Comparison of ENCODE assay signal across 21 cellular contexts in genomic region chr2:118307864-118308263, GRCh38.
DNase-seq lines count a peak whose midpoint lies in the region; ATAC-seq, FAIRE-seq and TF ChIP-seq lines count a peak whose summit lies in the region.
"Had no signal": no experiment of that assay in that cellular context is flagged by ENCODE, and none has a peak within 500 bp of the region (broad histone marks: within the 10 kb centered on the region; RNA-seq: fewer than 3 reads in every experiment).

No MANE protein-coding gene starts in this region.

- H3K14ac ChIP-seq in H1 (ENCODE audit: insufficient read length), result no peak overlapping the region

- no peak overlapping the region for H2BK15ac ChIP-seq in H1 (ENCODE audit: low read length)

- no peaks in the 10 kb centered on the region for H3K27me3 ChIP-seq in CD4-positive, CD25-positive, alpha-beta regulatory T cell (ENCODE audit: control insufficient read depth, insufficient read depth, low read length)
- peaks cover 0 to 3% (median 0%) of the 10 kb centered on the region in 4 experiments; a peak in 3 of 7 replicates for H3K27me3 ChIP-seq in H1 (replicated peaks in 1 of 4; ENCODE audit: control insufficient read depth in 3 of 4, extremely low read depth in 1 of 4, insufficient read depth in 3 of 4, low read length in 3 of 4)
- no peaks in the 10 kb centered on the region for H3K27me3 ChIP-seq in osteoblast (ENCODE audit: insufficient read depth, low read length)
- H3K27me3 ChIP-seq: BLaER1 had no signal

- no peaks in the 10 kb centered on the region for H3K36me3 Mint-ChIP-seq in CD4-positive, CD25-positive, alpha-beta regulatory T cell
- H3K36me3 Mint-ChIP-seq in T-helper 17 cell (ENCODE audit: low read depth), result no peaks in the 10 kb centered on the region
- H3K36me3 Mint-ChIP-seq: CD4-positive, alpha-beta memory T cell had no signal

- no peaks in the 10 kb centered on the region; the same call in 1 of the 2 replicates for H3K79me1 ChIP-seq in H1 (ENCODE audit: low read depth, low read length)

- no peak overlapping the region for H4K91ac ChIP-seq in H1 (replicated peaks; ENCODE audit: insufficient read length, low read length)

- H3K23me2 ChIP-seq in H1 (ENCODE audit: low read depth, low read length), result peaks cover 4% of the 10 kb centered on the region

- H3K27ac ChIP-seq in CD4-positive, CD25-positive, alpha-beta regulatory T cell (ENCODE audit: insufficient read depth, low read length, poor library complexity, severe bottlenecking), result no peak overlapping the region
- no peak overlapping the region for H3K27ac ChIP-seq in H1 (ENCODE audit: low read depth, low read length)
- H3K27ac ChIP-seq in osteoblast (ENCODE audit: low read depth, low read length), result no peak overlapping the region
- H3K27ac ChIP-seq: BLaER1, C4-2B had no signal

- WGBS in H1 (ENCODE audit: extremely low coverage in 1 of 2, insufficient coverage in 1 of 2, insufficient read length in 1 of 2, insufficient replicate concordance in 2 of 2, low coverage in 1 of 2, low lambda C conversion rate in 2 of 2, missing lambda C conversion rate in 1 of 2), 2 experiments, result 63% methylated on average over 2 of the region's 2 CpGs; no CpG with 5 or more reads in 1 of the 2 experiments

- ATAC-seq in CD4-positive, CD25-positive, alpha-beta regulatory T cell (ENCODE audit: low read depth in 2 of 2), result no peak
- ATAC-seq in T-helper 17 cell (no peak), HG02588 (IDR thresholded peaks at IDR 0.05; ENCODE audit: unreplicated experiment) (no peak)
- ATAC-seq in activated CD4-positive, CD25-positive, alpha-beta regulatory T cell treated with anti-CD3 and anti-CD28 coated beads, Interleukin-2, amount 50 U/mL, for 24 hours, result no peak

- H4K20me1 ChIP-seq in H1 (replicated peaks in 1 of 2; ENCODE audit: control insufficient read depth in 1 of 2, insufficient read depth in 2 of 2, low read length in 2 of 2), result no peaks in the 10 kb centered on the region
- H4K20me1 ChIP-seq in osteoblast (ENCODE audit: insufficient read depth, low read length), result no peaks in the 10 kb centered on the region
- H4K20me1 ChIP-seq: BLaER1 had no signal

- no peak overlapping the region for H3K9ac ChIP-seq in H1 (replicated peaks in 1 of 4; ENCODE audit: extremely low read depth in 1 of 4, low read depth in 3 of 4, low read length in 3 of 4)
- H3K9ac ChIP-seq: BLaER1 had no signal

- TF ChIP-seq EP300 in H1 (IDR thresholded peaks at IDR 0.05; ENCODE audit: borderline replicate concordance in 1 of 2, low read depth in 2 of 2, low read length in 2 of 2), result no peak

- no peak overlapping the region for H4K8ac ChIP-seq in H1 (ENCODE audit: extremely low read depth, insufficient read depth, low read length)

- no peak for TF ChIP-seq RAD21 in H1 (IDR thresholded peaks at IDR 0.05 in 1 of 2, conservative IDR thresholded peaks at IDR 0.05 in 1 of 2; ENCODE audit: low read depth in 2 of 2, low read length in 2 of 2)

- TF ChIP-seq POLR2A in H1 (IDR thresholded peaks at IDR 0.05; ENCODE audit: control extremely low read depth in 1 of 2, low read depth in 2 of 2, low read length in 2 of 2), result no peak

- H2BK20ac ChIP-seq in H1 (ENCODE audit: low read length), result no peak overlapping the region

- no peak overlapping the region for H4K5ac ChIP-seq in H1 (ENCODE audit: insufficient read length, low read depth, low read length)

- H2AFZ ChIP-seq in H1 (ENCODE audit: low read length), result no peak overlapping the region
- no peak overlapping the region for H2AFZ ChIP-seq in osteoblast (ENCODE audit: low read length)

- H3K27ac Mint-ChIP-seq in CD4-positive, CD25-positive, alpha-beta regulatory T cell, result peak overlapping the region in 1 of 3 donors; percentile 70
- H3K27ac Mint-ChIP-seq in T-helper 17 cell, result peak overlapping the region; percentile 35

- peaks cover 2 to 16% (median 11%) of the 10 kb centered on the region in 4 donors for H3K4me1 Mint-ChIP-seq in CD4-positive, CD25-positive, alpha-beta regulatory T cell
- peaks cover 4% of the 10 kb centered on the region for H3K4me1 Mint-ChIP-seq in T-helper 17 cell

- no peak overlapping the region for H2AK5ac ChIP-seq in H1 (ENCODE audit: low read depth, low read length)

- no peak overlapping the region for H3K4me3 ChIP-seq in CD4-positive, CD25-positive, alpha-beta regulatory T cell (ENCODE audit: low read depth, low read length)
- H3K4me3 ChIP-seq in H1 (ENCODE audit: extremely low read depth in 1 of 4, insufficient read depth in 2 of 4, low read depth in 3 of 4, low read length in 4 of 4) (no peak overlapping the region), osteoblast (ENCODE audit: insufficient read depth, low read length) (no peak overlapping the region)
- H3K4me3 ChIP-seq: BLaER1 had no signal

- no peak overlapping the region for H3K4ac ChIP-seq in H1 (replicated peaks; ENCODE audit: insufficient read length, low read depth, low read length)

- H2BK120ac ChIP-seq in H1 (replicated peaks; ENCODE audit: low read depth, low read length), result no peak overlapping the region

- H3K18ac ChIP-seq in H1 (ENCODE audit: extremely low read depth, low read length), result no peak overlapping the region

- H3K4me3 Mint-ChIP-seq in CD4-positive, CD25-positive, alpha-beta regulatory T cell, result peak overlapping the region in 3 of 4 donors; percentile 9 to 95 (median 94)
- H3K4me3 Mint-ChIP-seq in T-helper 17 cell, result no peak overlapping the region

- 0 out of 2 replicates have a peak overlapping the region, but pooled peaks have one; percentile 6 for H2BK12ac ChIP-seq in H1 (ENCODE audit: low read depth, low read length)

- peaks cover 6% of the 10 kb centered on the region for H3K4me1 ChIP-seq in CD4-positive, CD25-positive, alpha-beta regulatory T cell (ENCODE audit: control insufficient read depth, insufficient read depth, low read length, poor library complexity, severe bottlenecking)
- H3K4me1 ChIP-seq in H1 (replicated peaks in 1 of 4; ENCODE audit: control insufficient read depth in 3 of 4, insufficient read depth in 4 of 4, low read length in 3 of 4) (peaks cover 0 to 11% (median 5%) of the 10 kb centered on the region in 4 experiments; a peak in 5 of 7 replicates), osteoblast (ENCODE audit: insufficient read depth, low read length) (no peaks in the 10 kb centered on the region)
- H3K4me1 ChIP-seq: BLaER1 had no signal

- no peaks in the 10 kb centered on the region for H3K36me3 ChIP-seq in CD4-positive, CD25-positive, alpha-beta regulatory T cell (ENCODE audit: control insufficient read depth, insufficient read depth, low read length)
- H3K36me3 ChIP-seq in H1 (ENCODE audit: control insufficient read depth in 2 of 4, insufficient read depth in 4 of 4, low read length in 3 of 4) (no peaks in the 10 kb centered on the region), osteoblast (ENCODE audit: insufficient read depth, low read length) (no peaks in the 10 kb centered on the region)
- H3K36me3 ChIP-seq: BLaER1 had no signal

- CTCF ChIA-PET in H1 (lab: Charles Lee; ENCODE audit: partially characterized antibody), result interaction anchor here (0.9 to 1.1 kb wide), 2 partner anchors 9 to 11 kb away, joined by 3 to 4 read pairs; no protein-coding TSS in a partner anchor

- no peak for DNase-seq in CD4-positive, CD25-positive, alpha-beta regulatory T cell
- no peak for DNase-seq in T-helper 17 cell
- DNase-seq in H1 (ENCODE audit: low read depth in 1 of 2, low spot score in 2 of 2), result no peak
- peak; percentile 76 for DNase-seq in osteoblast (ENCODE audit: insufficient read length, low spot score, missing footprints)
- no peak for DNase-seq in NCI-H82 treated with DMSO at 0.1 percent for 48 hours (lab: John Stamatoyannopoulos, UW; ENCODE audit: unreplicated experiment)
- no peak for DNase-seq in globus pallidus (ENCODE audit: low spot score)
- DNase-seq: Calu3; CD4-positive, alpha-beta memory T cell; COR-L47; DMS53; DMS79 treated with DMSO at 0.1 percent for 48 hours; GF-D8; GOT3; H7; HCEC 1CT had no signal

- no peak overlapping the region for H3K23ac ChIP-seq in H1 (ENCODE audit: insufficient read length)

- H3K79me2 ChIP-seq in H1 (ENCODE audit: control insufficient read depth in 1 of 2, insufficient read depth in 2 of 2, low read length in 2 of 2) (no peaks in the 10 kb centered on the region), osteoblast (ENCODE audit: insufficient read depth, low read length) (no peaks in the 10 kb centered on the region)

- FAIRE-seq in H1 (lab: Jason Lieb, UNC), result no peak
- FAIRE-seq: GM12891, GM18507 had no signal

- no peaks in the 10 kb centered on the region for H3K9me3 ChIP-seq in CD4-positive, CD25-positive, alpha-beta regulatory T cell (ENCODE audit: control insufficient read depth in 2 of 2, low read length in 2 of 2)
- H3K9me3 ChIP-seq in T-helper 17 cell (ENCODE audit: control insufficient read depth, low read length, poor library complexity, severe bottlenecking) (no peaks in the 10 kb centered on the region), H1 (ENCODE audit: insufficient read depth in 2 of 2, low read depth in 1 of 2, low read length in 1 of 2) (no peaks in the 10 kb centered on the region), osteoblast (ENCODE audit: low read depth, low read length) (no peaks in the 10 kb centered on the region)
- H3K9me3 ChIP-seq: BLaER1 had no signal

- H3K9me3 Mint-ChIP-seq in CD4-positive, CD25-positive, alpha-beta regulatory T cell, result peaks cover 0 to 3% (median 0%) of the 10 kb centered on the region in 7 donors
- H3K9me3 Mint-ChIP-seq: CD4-positive, alpha-beta memory T cell had no signal

- TF ChIP-seq CTCF in H1 (IDR thresholded peaks at IDR 0.05; ENCODE audit: control extremely low read depth in 1 of 3, insufficient read depth in 1 of 3, low read depth in 1 of 3, low read length in 3 of 3) (no peak), osteoblast (IDR thresholded peaks at IDR 0.05; ENCODE audit: extremely low read depth, low read depth, low read length) (no peak)

- H2BK5ac ChIP-seq in H1 (ENCODE audit: low read depth, low read length), result no peak overlapping the region

- POLR2A ChIA-PET in H1 (lab: Charles Lee; ENCODE audit: partially characterized antibody), result no interaction called here

- no peak overlapping the region for H3K4me2 ChIP-seq in H1 (ENCODE audit: insufficient read depth in 1 of 2, low read depth in 2 of 2, low read length in 2 of 2)
- no peak overlapping the region for H3K4me2 ChIP-seq in osteoblast (ENCODE audit: insufficient read depth, low read length)
- H3K4me2 ChIP-seq: BLaER1 had no signal

- H3K27me3 Mint-ChIP-seq in CD4-positive, CD25-positive, alpha-beta regulatory T cell, result peaks cover 2% of the 10 kb centered on the region
- H3K27me3 Mint-ChIP-seq in T-helper 17 cell, result no peaks in the 10 kb centered on the region
- H3K27me3 Mint-ChIP-seq: CD4-positive, alpha-beta memory T cell had no signal

- no peak overlapping the region for H3K56ac ChIP-seq in H1 (replicated peaks; ENCODE audit: insufficient read length, low read depth, low read length)

TF ChIP-seq in H1, 55 proteins besides CTCF, POLR2A, EP300 and RAD21:
- TF ChIP-seq RXRA (IDR thresholded peaks at IDR 0.05; ENCODE audit: insufficient read depth, low read depth, low read length) (no peak), SIX5 (IDR thresholded peaks at IDR 0.05; ENCODE audit: low read depth, low read length) (no peak), SP4 (IDR thresholded peaks at IDR 0.05; ENCODE audit: low read length) (no peak), KDM5A (IDR thresholded peaks at IDR 0.05; ENCODE audit: low read length) (no peak), EZH2 (IDR thresholded peaks at IDR 0.05; ENCODE audit: low read depth, low read length, severe bottlenecking) (no peak), TEAD4 (IDR thresholded peaks at IDR 0.05; ENCODE audit: low read depth, low read length) (no peak)
